ENCODE assay signal across 23 cellular contexts in the genomic region with DNA sequence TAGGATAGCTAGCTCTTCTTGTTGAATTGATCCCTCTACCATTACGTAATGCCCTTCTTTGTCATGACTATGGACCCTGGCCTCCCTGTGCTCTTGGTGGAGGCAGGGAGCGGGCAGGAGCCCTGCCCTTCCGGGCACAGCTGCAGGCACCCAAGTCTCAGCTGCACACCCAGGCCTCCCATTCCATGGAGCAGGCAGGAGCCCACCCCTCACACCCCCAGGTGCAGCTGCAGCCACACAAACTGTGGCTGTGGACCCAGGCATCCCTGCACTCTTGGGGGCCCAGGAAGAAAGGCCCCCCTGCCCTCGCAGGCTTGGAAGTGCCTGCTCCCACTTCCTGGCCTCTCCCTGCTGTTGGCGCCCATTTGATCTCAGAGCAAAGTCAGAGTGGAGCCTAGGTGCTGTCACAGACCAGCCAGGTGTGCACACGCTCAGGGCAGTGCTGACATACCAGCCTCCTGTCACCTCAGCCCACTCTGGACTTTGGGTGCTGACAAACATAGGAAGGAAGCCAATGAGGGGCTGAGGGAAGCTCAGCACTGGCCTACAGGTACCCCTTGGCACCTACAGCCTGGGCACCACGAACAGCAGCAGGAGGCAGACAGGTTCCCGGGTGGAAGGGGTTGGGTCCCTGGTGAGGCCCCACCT. TPM values are rescaled to one million over a fixed set of nuclear protein-coding genes. Genes with fewer than 3 reads are reported as not detected.
DNase-seq lines count a peak whose midpoint lies in the region; ATAC-seq, FAIRE-seq and TF ChIP-seq lines count a peak whose summit lies in the region.
"Had no signal": no experiment of that assay in that cellular context is flagged by ENCODE, and none has a peak within 500 bp of the region (broad histone marks: within the 10 kb centered on the region; RNA-seq: fewer than 3 reads in every experiment).

No MANE protein-coding gene starts in this region.

- H4K5ac ChIP-seq in H1 (ENCODE audit: insufficient read length, low read depth, low read length), result no peak overlapping the region

- 91% methylated on average over 6 of the region's 8 CpGs; no CpG with 5 or more reads in 1 of the 2 experiments for WGBS in H1 (ENCODE audit: extremely low coverage in 1 of 2, insufficient coverage in 1 of 2, insufficient read length in 1 of 2, insufficient replicate concordance in 2 of 2, low coverage in 1 of 2, low lambda C conversion rate in 2 of 2, missing lambda C conversion rate in 1 of 2), 2 experiments
- 97% methylated on average over 5 of the region's 8 CpGs for WGBS in mammary epithelial cell (ENCODE audit: low coverage, missing lambda C conversion rate)
- WGBS in body of pancreas, 2 donors, result 98 to 99% methylated on average over 7 to 8 of the region's 8 CpGs

- no peak overlapping the region for H3K18ac ChIP-seq in H1 (ENCODE audit: extremely low read depth, low read length)

- TF ChIP-seq POLR2A in H1 (IDR thresholded peaks at IDR 0.05; ENCODE audit: control extremely low read depth in 1 of 2, low read depth in 2 of 2, low read length in 2 of 2), result no peak
- no peak for TF ChIP-seq POLR2A in body of pancreas (IDR thresholded peaks at IDR 0.05)

- H3K79me2 ChIP-seq in H1 (ENCODE audit: control insufficient read depth in 1 of 2, insufficient read depth in 2 of 2, low read length in 2 of 2) (peaks cover 0 to 95% of the 10 kb centered on the region in 2 experiments; a peak in 2 of 4 replicates), mammary epithelial cell (ENCODE audit: insufficient read depth, low read length) (peaks cover 96% of the 10 kb centered on the region)

- no peak overlapping the region for H4K91ac ChIP-seq in H1 (replicated peaks; ENCODE audit: insufficient read length, low read length)

- no peak overlapping the region for H2BK120ac ChIP-seq in H1 (replicated peaks; ENCODE audit: low read depth, low read length)

- no peak overlapping the region for H3K14ac ChIP-seq in H1 (ENCODE audit: insufficient read length)

- peaks cover 4% of the 10 kb centered on the region for H3K79me1 ChIP-seq in H1 (ENCODE audit: low read depth, low read length)

- H3K27me3 ChIP-seq in H7 (ENCODE audit: control insufficient read depth, insufficient read depth, low read length) (no peaks in the 10 kb centered on the region), H1 (replicated peaks in 1 of 4; ENCODE audit: control insufficient read depth in 3 of 4, extremely low read depth in 1 of 4, insufficient read depth in 3 of 4, low read length in 3 of 4) (no peaks in the 10 kb centered on the region), mammary epithelial cell (ENCODE audit: insufficient read depth, low read length) (no peaks in the 10 kb centered on the region), body of pancreas (no peaks in the 10 kb centered on the region)

- peak; percentile 16 for FAIRE-seq in HTR-8/SVneo (lab: Jason Lieb, UNC)
- no peak for FAIRE-seq in H1 (lab: Jason Lieb, UNC)
- FAIRE-seq: G401.6 had no signal

- POLR2A ChIA-PET in H1 (lab: Charles Lee; ENCODE audit: partially characterized antibody), result interaction anchor here (1.8 kb wide), 1 partner anchor 10 kb away, joined by 8 read pairs; no protein-coding TSS in a partner anchor

- H3K23me2 ChIP-seq in H1 (ENCODE audit: low read depth, low read length), result no peaks in the 10 kb centered on the region

- H4K20me1 ChIP-seq in H1 (replicated peaks in 1 of 2; ENCODE audit: control insufficient read depth in 1 of 2, insufficient read depth in 2 of 2, low read length in 2 of 2), result peaks cover 4 to 10% of the 10 kb centered on the region in 2 experiments
- H4K20me1 ChIP-seq in mammary epithelial cell (ENCODE audit: insufficient read depth, low read length), result no peaks in the 10 kb centered on the region

- H3K23ac ChIP-seq in H1 (ENCODE audit: insufficient read length), result no peak overlapping the region

- BruUV-seq in mammary epithelial cell (replicated peaks; lab: Mats Ljungman, UMichigan), result no TSS peak

- in situ Hi-C loops in mammary epithelial cell (cut with MboI; ENCODE audit: low sequenced_read_pairs in 2 of 2), result no loop called here

- peak overlapping the region; percentile 44; the same call in 1 of the 2 replicates for H2BK12ac ChIP-seq in H1 (ENCODE audit: low read depth, low read length)

- no peak for TF ChIP-seq EP300 in H1 (IDR thresholded peaks at IDR 0.05; ENCODE audit: borderline replicate concordance in 1 of 2, low read depth in 2 of 2, low read length in 2 of 2)

- intact Hi-C loops in mucosa of descending colon (cut with DNase I, micrococcal nuclease), result no loop called here
- intact Hi-C loops in mammary epithelial cell (cut with micrococcal nuclease), result no loop called here
- intact Hi-C loops in body of pancreas (cut with DNase I), result no loop called here

- no peak overlapping the region for H3K4ac ChIP-seq in H1 (replicated peaks; ENCODE audit: insufficient read length, low read depth, low read length)

- H3K4me1 ChIP-seq in H1 (replicated peaks in 1 of 4; ENCODE audit: control insufficient read depth in 3 of 4, insufficient read depth in 4 of 4, low read length in 3 of 4) (peaks cover 0 to 11% (median 6%) of the 10 kb centered on the region in 4 experiments; a peak in 5 of 7 replicates), mucosa of descending colon (ENCODE audit: low read depth) (peaks cover 3% of the 10 kb centered on the region), mammary epithelial cell (ENCODE audit: insufficient read depth, low read length) (peaks cover 21% of the 10 kb centered on the region), body of pancreas (peaks cover 28% of the 10 kb centered on the region)

- ATAC-seq in mucosa of descending colon (peak; percentile 15), body of pancreas (no peak), GM18858 (IDR thresholded peaks at IDR 0.05; ENCODE audit: unreplicated experiment) (no peak)

- TF ChIP-seq CTCF in H1 (IDR thresholded peaks at IDR 0.05; ENCODE audit: control extremely low read depth in 1 of 3, insufficient read depth in 1 of 3, low read depth in 1 of 3, low read length in 3 of 3), result no peak
- TF ChIP-seq CTCF in mucosa of descending colon (IDR thresholded peaks at IDR 0.05), result no peak
- TF ChIP-seq CTCF in mammary epithelial cell (conservative IDR thresholded peaks at IDR 0.05 in 1 of 2, IDR thresholded peaks at IDR 0.05 in 1 of 2; ENCODE audit: extremely low read depth in 1 of 2, insufficient read depth in 1 of 2, low read depth in 1 of 2, low read length in 2 of 2), result no peak
- TF ChIP-seq CTCF in body of pancreas (IDR thresholded peaks at IDR 0.05), result no peak

- CTCF ChIA-PET in H1 (lab: Charles Lee; ENCODE audit: partially characterized antibody) (no interaction called here), mammary epithelial cell (lab: Charles Lee; ENCODE audit: low non-redundant PET) (no interaction called here)

- DNase-seq in H7 (peak; percentile 12), HTR-8/SVneo (ENCODE audit: insufficient read length, low spot score) (no peak), H1 (ENCODE audit: low read depth in 1 of 2, low spot score in 2 of 2) (no peak), mucosa of descending colon (no peak), mammary epithelial cell (no peak), body of pancreas (no peak)
- DNase-seq in activated CD8-positive, alpha-beta memory T cell treated with anti-CD3 and anti-CD28 coated beads for 24 hours, result no peak
- DNase-seq: C1 segment of cervical spinal cord; CD4-positive, alpha-beta memory T cell; COR-L47; DMS53; GM23248; Karpas-422; NCI-H1105; NCI-H146; NCI-H2029 treated with DMSO at 0.1 percent for 48 hours; NCI-H2227 treated with DMSO at 0.1 percent for 48 hours; NCI-H526 treated with DMSO at 0.1 percent for 48 hours; RPMI8226; SIG-M5 had no signal

- peak overlapping the region; percentile 76; the same call in 1 of the 2 replicates for H2BK5ac ChIP-seq in H1 (ENCODE audit: low read depth, low read length)

- no peak overlapping the region for H2BK15ac ChIP-seq in H1 (ENCODE audit: low read length)

- H2AFZ ChIP-seq in H1 (ENCODE audit: low read length) (no peak overlapping the region), mammary epithelial cell (ENCODE audit: low read depth, low read length) (no peak overlapping the region)
- H2AFZ ChIP-seq: GM23248 had no signal

- no peak overlapping the region; the same call in 1 of the 2 replicates for H2AK5ac ChIP-seq in H1 (ENCODE audit: low read depth, low read length)

- H3K9ac ChIP-seq in H1 (replicated peaks in 1 of 4; ENCODE audit: extremely low read depth in 1 of 4, low read depth in 3 of 4, low read length in 3 of 4) (no peak overlapping the region), mammary epithelial cell (ENCODE audit: insufficient read depth, low read length) (no peak overlapping the region)
- H3K9ac ChIP-seq: GM23248 had no signal

- TF ChIP-seq RAD21 in H1 (IDR thresholded peaks at IDR 0.05 in 1 of 2, conservative IDR thresholded peaks at IDR 0.05 in 1 of 2; ENCODE audit: low read depth in 2 of 2, low read length in 2 of 2), result no peak

- H2BK20ac ChIP-seq in H1 (ENCODE audit: low read length), result no peak overlapping the region

- H3K27ac ChIP-seq in H1 (ENCODE audit: low read depth, low read length) (0 out of 2 replicates have a peak overlapping the region, but pooled peaks have one; percentile 8), mammary epithelial cell (ENCODE audit: insufficient read depth, low read depth, low read length) (no peak overlapping the region), body of pancreas (no peak overlapping the region)
- H3K27ac ChIP-seq: GM23248, SK-N-MC had no signal

- H3K36me3 ChIP-seq in H7 (replicated peaks; ENCODE audit: control insufficient read depth, insufficient read depth, low read length) (no peaks in the 10 kb centered on the region), H1 (ENCODE audit: control insufficient read depth in 2 of 4, insufficient read depth in 4 of 4, low read length in 3 of 4) (no peaks in the 10 kb centered on the region), mucosa of descending colon (ENCODE audit: low read depth) (no peaks in the 10 kb centered on the region), mammary epithelial cell (ENCODE audit: insufficient read depth, low read length) (no peaks in the 10 kb centered on the region), body of pancreas (replicated peaks in 1 of 2; ENCODE audit: insufficient read depth in 1 of 2, low read depth in 2 of 2) (no peaks in the 10 kb centered on the region)

- peak overlapping the region; percentile 85; the same call in 1 of the 2 replicates for H4K8ac ChIP-seq in H1 (ENCODE audit: extremely low read depth, insufficient read depth, low read length)

- H3K9me3 ChIP-seq in H1 (ENCODE audit: insufficient read depth in 2 of 2, low read depth in 1 of 2, low read length in 1 of 2), result no peaks in the 10 kb centered on the region
- H3K9me3 ChIP-seq in mucosa of descending colon, result no peaks in the 10 kb centered on the region
- no peaks in the 10 kb centered on the region for H3K9me3 ChIP-seq in mammary epithelial cell (replicated peaks; ENCODE audit: insufficient read depth, low read length)
- H3K9me3 ChIP-seq in body of pancreas, result no peaks in the 10 kb centered on the region

- dilution Hi-C loops in mammary epithelial cell (cut with HindIII; ENCODE audit: low sequenced_read_pairs), result no loop called here

- no peak overlapping the region for H3K4me3 ChIP-seq in H7 (ENCODE audit: insufficient read depth, low read depth, low read length)
- H3K4me3 ChIP-seq in H1 (ENCODE audit: extremely low read depth in 1 of 4, insufficient read depth in 2 of 4, low read depth in 3 of 4, low read length in 4 of 4), result no peak overlapping the region
- H3K4me3 ChIP-seq in mucosa of descending colon, result no peak overlapping the region
- no peak overlapping the region for H3K4me3 ChIP-seq in mammary epithelial cell (replicated peaks in 1 of 3; ENCODE audit: insufficient read depth in 1 of 3, low read depth in 2 of 3, low read length in 3 of 3)
- no peak overlapping the region for H3K4me3 ChIP-seq in body of pancreas
- H3K4me3 ChIP-seq: GM23248, SK-N-MC had no signal

- H3K56ac ChIP-seq in H1 (replicated peaks; ENCODE audit: insufficient read length, low read depth, low read length), result no peak overlapping the region

- H3K4me2 ChIP-seq in H1 (ENCODE audit: insufficient read depth in 1 of 2, low read depth in 2 of 2, low read length in 2 of 2) (no peak overlapping the region; a peak in 1 of 4 replicates), mammary epithelial cell (ENCODE audit: insufficient read depth, low read depth, low read length) (no peak overlapping the region)

RNA-seq across cellular contexts. Expression of a gene that starts 53.0 kb away (rescaled TPM):
- 33.5 and 40.7 TPM in 2 replicates for total RNA-seq in H7 (2014; rRNA removed; shearing (Covaris generic))
- total RNA-seq in H1 (2021; fragmentation: NEBNext Ultra II Directional; extraction: Animal tissue kit (Norgen Biotek cat#: 25700)), result 67.6 and 70.4 TPM in 2 replicates
- polyA plus RNA-seq in H1 (2011; rRNA removed) (13.6 and 16.9 TPM in 2 replicates), mammary epithelial cell (31.9 TPM)
- polyA plus RNA-seq in H1 (2011; cell fraction: cytosol; rRNA removed), result 19.5 TPM
- polyA plus RNA-seq in H1 (2011; cell fraction: nucleus; rRNA removed), result 52.7 TPM
- 18.8 to 37.7 TPM (median 23.9 TPM) in 4 replicates for polyA plus RNA-seq in H1 (2012, experiment 1 of 2)
- 1.7 TPM for polyA plus RNA-seq in H1 (2012, experiment 2 of 2)
- 30.8 TPM for polyA plus RNA-seq in H1 (2013, experiment 1 of 2)
- 31.4 TPM for polyA plus RNA-seq in H1 (2013, experiment 2 of 2)
- polyA minus RNA-seq in H1 (2011; rRNA and poly(A)+ RNA removed), result 53.2 and 56.1 TPM in 2 replicates
- 38.8 TPM for polyA minus RNA-seq in H1 (2011; cell fraction: cytosol; rRNA and poly(A)+ RNA removed)
- polyA minus RNA-seq in H1 (2011; cell fraction: nucleus; rRNA and poly(A)+ RNA removed), result 116 TPM
- total RNA-seq in mucosa of descending colon (100 to 1,000 TPM in 1 of 3 donors, 10 to 100 TPM in 2; 73.8 to 298 (median 83.8) TPM), mammary epithelial cell (100 to 1,000 TPM in 1 of 2 donors, 10 to 100 TPM in 1; 96.4 to 126 TPM), body of pancreas (10 to 100 TPM; 36.6 TPM)
- 137 TPM for polyA minus RNA-seq in mammary epithelial cell
